Comparison of ENCODE assay signal across 13 cellular contexts in genomic region chr1:82932727-82933126, GRCh38.
A peak's percentile ranks its signal among the peaks of the same experiment; 100 is the strongest.
DNase-seq lines count a peak whose midpoint lies in the region; ATAC-seq and TF ChIP-seq lines count a peak whose summit lies in the region.
"Had no signal": no experiment of that assay in that cellular context is flagged by ENCODE, and none has a peak within 500 bp of the region (broad histone marks: within the 10 kb centered on the region; RNA-seq: fewer than 3 reads in every experiment).

No MANE protein-coding gene starts in this region.

- H3K27ac Mint-ChIP-seq in activated CD8-positive, alpha-beta T cell treated with anti-CD3 and anti-CD28 coated beads for 36 hours, result no peak overlapping the region
- no peak overlapping the region for H3K27ac Mint-ChIP-seq in activated CD8-positive, alpha-beta T cell treated with anti-CD3 and anti-CD28 coated beads, Interleukin-2, amount 10 ng/mL, durations not matched to agents 7 days and 5 days
- peak overlapping the region; percentile 23 for H3K27ac Mint-ChIP-seq in activated T-helper 17 cell treated with anti-CD3 and anti-CD28 coated beads, Interleukin-2, amount 50 U/mL, for 72 hours
- H3K27ac Mint-ChIP-seq in activated CD4-positive, alpha-beta memory T cell treated with anti-CD3 and anti-CD28 coated beads for 36 hours, result no peak overlapping the region
- H3K27ac Mint-ChIP-seq: CD4-positive, alpha-beta memory T cell had no signal

- no peak overlapping the region for H4K91ac ChIP-seq in mesenchymal stem cell (ENCODE audit: low read length)

- H4K8ac ChIP-seq in mesenchymal stem cell (ENCODE audit: low read length), result no peak overlapping the region

- H3K9ac ChIP-seq in mesenchymal stem cell (ENCODE audit: low read length), result no peak overlapping the region

- no peaks in the 10 kb centered on the region for H3K27me3 ChIP-seq in mesenchymal stem cell (ENCODE audit: control insufficient read depth in 1 of 2, insufficient read depth in 1 of 2, low read length in 2 of 2)

- intact Hi-C loops in activated CD8-positive, alpha-beta T cell treated with anti-CD3 and anti-CD28 coated beads for 36 hours (cut with micrococcal nuclease), result no loop called here
- intact Hi-C loops in activated CD4-positive, alpha-beta memory T cell treated with anti-CD3 and anti-CD28 coated beads for 36 hours (cut with micrococcal nuclease), result no loop called here

- no peak overlapping the region for H2AK5ac ChIP-seq in mesenchymal stem cell (ENCODE audit: low read length, severe bottlenecking)

- no peak overlapping the region for H3K4me2 ChIP-seq in mesenchymal stem cell (ENCODE audit: low read length, poor library complexity, severe bottlenecking)

- no peak for TF ChIP-seq CTCF in activated CD8-positive, alpha-beta T cell treated with anti-CD3 and anti-CD28 coated beads for 36 hours (IDR thresholded peaks at IDR 0.05)

- CTCF ChIA-PET in activated CD8-positive, alpha-beta T cell treated with anti-CD3 and anti-CD28 coated beads for 36 hours (lab: Charles Lee), result no interaction called here
- CTCF ChIA-PET in activated CD8-positive, alpha-beta T cell treated with anti-CD3 and anti-CD28 coated beads, Interleukin-2, amount 10 ng/mL, durations not matched to agents 7 days and 5 days (lab: Charles Lee), result no interaction called here
- CTCF ChIA-PET in activated CD4-positive, alpha-beta memory T cell treated with anti-CD3 and anti-CD28 coated beads for 36 hours (lab: Charles Lee), result no interaction called here

- peak overlapping the region in 1 of 2 experiments; percentile 1 for H3K18ac ChIP-seq in mesenchymal stem cell (ENCODE audit: low read depth in 1 of 2, low read length in 2 of 2)

- peaks cover 1% of the 10 kb centered on the region for H3K27me3 Mint-ChIP-seq in activated CD8-positive, alpha-beta T cell treated with anti-CD3 and anti-CD28 coated beads for 36 hours
- H3K27me3 Mint-ChIP-seq in activated CD8-positive, alpha-beta T cell treated with anti-CD3 and anti-CD28 coated beads, Interleukin-2, amount 10 ng/mL, durations not matched to agents 7 days and 5 days (ENCODE audit: low read depth), result no peaks in the 10 kb centered on the region
- no peaks in the 10 kb centered on the region for H3K27me3 Mint-ChIP-seq in activated T-helper 17 cell treated with anti-CD3 and anti-CD28 coated beads, Interleukin-2, amount 50 U/mL, for 72 hours
- no peaks in the 10 kb centered on the region for H3K27me3 Mint-ChIP-seq in activated CD4-positive, alpha-beta memory T cell treated with anti-CD3 and anti-CD28 coated beads for 36 hours

- H3K4ac ChIP-seq in mesenchymal stem cell (ENCODE audit: low read depth in 1 of 2, low read length in 2 of 2), result no peak overlapping the region

- H2BK12ac ChIP-seq in mesenchymal stem cell (ENCODE audit: low read length in 2 of 2), result peak overlapping the region; percentile 49 to 55

- no peak overlapping the region for H2BK120ac ChIP-seq in mesenchymal stem cell (ENCODE audit: low read depth, low read length)

- H3K4me3 ChIP-seq in mesenchymal stem cell (ENCODE audit: insufficient read depth in 1 of 2, low read depth in 1 of 2, low read length in 2 of 2), result no peak overlapping the region
- H3K4me3 ChIP-seq: HAP-1 had no signal

- H3K36me3 Mint-ChIP-seq in activated CD8-positive, alpha-beta T cell treated with anti-CD3 and anti-CD28 coated beads for 36 hours (ENCODE audit: low read depth), result no peaks in the 10 kb centered on the region
- no peaks in the 10 kb centered on the region for H3K36me3 Mint-ChIP-seq in activated CD8-positive, alpha-beta T cell treated with anti-CD3 and anti-CD28 coated beads, Interleukin-2, amount 10 ng/mL, durations not matched to agents 7 days and 5 days (ENCODE audit: low read depth)
- H3K36me3 Mint-ChIP-seq in activated T-helper 17 cell treated with anti-CD3 and anti-CD28 coated beads, Interleukin-2, amount 50 U/mL, for 72 hours (ENCODE audit: low read depth), result no peaks in the 10 kb centered on the region
- H3K36me3 Mint-ChIP-seq in activated CD4-positive, alpha-beta memory T cell treated with anti-CD3 and anti-CD28 coated beads for 36 hours, result no peaks in the 10 kb centered on the region
- H3K36me3 Mint-ChIP-seq: CD4-positive, alpha-beta memory T cell had no signal

- no peaks in the 10 kb centered on the region for H3K79me1 ChIP-seq in mesenchymal stem cell (replicated peaks; ENCODE audit: low read length, poor library complexity, severe bottlenecking)

- no peak overlapping the region for H3K14ac ChIP-seq in mesenchymal stem cell (ENCODE audit: low read length in 2 of 2)

- no peaks in the 10 kb centered on the region for H3K36me3 ChIP-seq in mesenchymal stem cell (ENCODE audit: control insufficient read depth in 1 of 2, insufficient read depth in 2 of 2, low read depth in 1 of 2, low read length in 2 of 2)
- H3K36me3 ChIP-seq: HAP-1 had no signal

- no peak overlapping the region for H2BK5ac ChIP-seq in mesenchymal stem cell (ENCODE audit: low read depth, low read length, poor library complexity, severe bottlenecking)

- no peaks in the 10 kb centered on the region for H3K4me1 Mint-ChIP-seq in activated CD8-positive, alpha-beta T cell treated with anti-CD3 and anti-CD28 coated beads for 36 hours (ENCODE audit: low read depth)
- H3K4me1 Mint-ChIP-seq in activated CD8-positive, alpha-beta T cell treated with anti-CD3 and anti-CD28 coated beads, Interleukin-2, amount 10 ng/mL, durations not matched to agents 7 days and 5 days (ENCODE audit: low read depth), result no peaks in the 10 kb centered on the region
- H3K4me1 Mint-ChIP-seq in activated T-helper 17 cell treated with anti-CD3 and anti-CD28 coated beads, Interleukin-2, amount 50 U/mL, for 72 hours, result peaks cover 5% of the 10 kb centered on the region
- H3K4me1 Mint-ChIP-seq in activated CD4-positive, alpha-beta memory T cell treated with anti-CD3 and anti-CD28 coated beads for 36 hours (ENCODE audit: low read depth), result peaks cover 8% of the 10 kb centered on the region

- H3K23ac ChIP-seq in mesenchymal stem cell (ENCODE audit: low read length in 2 of 2), result no peak overlapping the region

- no peak overlapping the region for H2BK15ac ChIP-seq in mesenchymal stem cell (ENCODE audit: low read depth, poor library complexity, severe bottlenecking)

- no peak overlapping the region for H3K4me3 Mint-ChIP-seq in activated CD8-positive, alpha-beta T cell treated with anti-CD3 and anti-CD28 coated beads for 36 hours
- no peak overlapping the region for H3K4me3 Mint-ChIP-seq in activated CD8-positive, alpha-beta T cell treated with anti-CD3 and anti-CD28 coated beads, Interleukin-2, amount 10 ng/mL, durations not matched to agents 7 days and 5 days
- no peak overlapping the region for H3K4me3 Mint-ChIP-seq in activated T-helper 17 cell treated with anti-CD3 and anti-CD28 coated beads, Interleukin-2, amount 50 U/mL, for 72 hours
- no peak overlapping the region for H3K4me3 Mint-ChIP-seq in activated CD4-positive, alpha-beta memory T cell treated with anti-CD3 and anti-CD28 coated beads for 36 hours
- H3K4me3 Mint-ChIP-seq: CD4-positive, alpha-beta memory T cell had no signal

- no peak for DNase-seq in activated CD8-positive, alpha-beta T cell treated with anti-CD3 and anti-CD28 coated beads for 36 hours
- no peak for DNase-seq in activated CD8-positive, alpha-beta T cell treated with anti-CD3 and anti-CD28 coated beads, Interleukin-2, amount 10 ng/mL, durations not matched to agents 7 days and 5 days
- DNase-seq in mesenchymal stem cell (peak; percentile 48), DMS153 (lab: John Stamatoyannopoulos, UW) (no peak)
- no peak for DNase-seq in activated CD4-positive, alpha-beta memory T cell treated with anti-CD3 and anti-CD28 coated beads for 36 hours
- DNase-seq: C1 segment of cervical spinal cord; Calu3; CD4-positive, alpha-beta memory T cell; COR-L47; DND-41; GOT3 had no signal

- peak; percentile 24 for ATAC-seq in activated CD8-positive, alpha-beta T cell treated with anti-CD3 and anti-CD28 coated beads for 36 hours
- no peak for ATAC-seq in activated CD8-positive, alpha-beta T cell treated with anti-CD3 and anti-CD28 coated beads, Interleukin-2, amount 10 ng/mL, durations not matched to agents 7 days and 5 days
- ATAC-seq in activated T-helper 17 cell treated with anti-CD3 and anti-CD28 coated beads, Interleukin-2, amount 50 U/mL, for 72 hours (replicated peaks), result peak; percentile 42

- POLR2A ChIA-PET in activated CD8-positive, alpha-beta T cell treated with anti-CD3 and anti-CD28 coated beads for 36 hours (lab: Charles Lee), result no interaction called here
- POLR2A ChIA-PET in activated CD8-positive, alpha-beta T cell treated with anti-CD3 and anti-CD28 coated beads, Interleukin-2, amount 10 ng/mL, durations not matched to agents 7 days and 5 days (lab: Charles Lee), result no interaction called here
- POLR2A ChIA-PET in activated CD4-positive, alpha-beta memory T cell treated with anti-CD3 and anti-CD28 coated beads for 36 hours (lab: Charles Lee), result no interaction called here

- H3K9me3 Mint-ChIP-seq in activated CD8-positive, alpha-beta T cell treated with anti-CD3 and anti-CD28 coated beads for 36 hours, result peaks cover 5% of the 10 kb centered on the region
- H3K9me3 Mint-ChIP-seq in activated CD8-positive, alpha-beta T cell treated with anti-CD3 and anti-CD28 coated beads, Interleukin-2, amount 10 ng/mL, durations not matched to agents 7 days and 5 days (ENCODE audit: insufficient read depth), result no peaks in the 10 kb centered on the region
- H3K9me3 Mint-ChIP-seq in activated T-helper 17 cell treated with anti-CD3 and anti-CD28 coated beads, Interleukin-2, amount 50 U/mL, for 72 hours, result peaks cover 16% of the 10 kb centered on the region
- peaks cover 8% of the 10 kb centered on the region for H3K9me3 Mint-ChIP-seq in activated CD4-positive, alpha-beta memory T cell treated with anti-CD3 and anti-CD28 coated beads for 36 hours

- no peaks in the 10 kb centered on the region for H3K4me1 ChIP-seq in mesenchymal stem cell (ENCODE audit: control insufficient read depth, insufficient read depth, low read depth, low read length)

- H2AFZ ChIP-seq in mesenchymal stem cell (ENCODE audit: low read depth, low read length), result no peak overlapping the region

- H3K27ac ChIP-seq in mesenchymal stem cell (ENCODE audit: low read length, poor library complexity, severe bottlenecking), result no peak overlapping the region

- no peaks in the 10 kb centered on the region for H3K9me3 ChIP-seq in mesenchymal stem cell (ENCODE audit: control insufficient read depth, low read length)
- H3K9me3 ChIP-seq: HAP-1 had no signal

- 60% methylated on average over 1 of the region's 2 CpGs for WGBS in mesenchymal stem cell
